ENCODE assay signal across 1 cellular context in genomic region chr11:130051077-130051476, GRCh38.
TF ChIP-seq lines count a peak whose summit lies in the region.

No MANE protein-coding gene starts in this region.

TF ChIP-seq in HepG2, 621 proteins besides CTCF, POLR2A, EP300 and RAD21:
- TF ChIP-seq POLR2AphosphoS5 (IDR thresholded peaks at IDR 0.05; ENCODE audit: low read depth, low read length) = no peak
- TF ChIP-seq ZNF740 (CRISPR knock-in tag; IDR thresholded peaks at IDR 0.05) = no peak
- no peak for TF ChIP-seq TRIM22 (IDR thresholded peaks at IDR 0.05)
- TF ChIP-seq CBX1 (IDR thresholded peaks at IDR 0.05; ENCODE audit: low read depth) = no peak
- TF ChIP-seq ZBTB44 (CRISPR knock-in tag; IDR thresholded peaks at IDR 0.05) = no peak
- no peak for TF ChIP-seq NFYC (CRISPR knock-in tag; IDR thresholded peaks at IDR 0.05)
- TF ChIP-seq MXD3 (CRISPR knock-in tag; IDR thresholded peaks at IDR 0.05) = no peak
- no peak for TF ChIP-seq BRCA1 (CRISPR knock-in tag; IDR thresholded peaks at IDR 0.05)
- TF ChIP-seq ZNF747 (CRISPR knock-in tag; IDR thresholded peaks at IDR 0.05; ENCODE audit: borderline replicate concordance) = no peak
- no peak for TF ChIP-seq LBX2 (CRISPR knock-in tag; IDR thresholded peaks at IDR 0.05; ENCODE audit: borderline replicate concordance)
- no peak for TF ChIP-seq CENPBD1 (CRISPR knock-in tag; IDR thresholded peaks at IDR 0.05; ENCODE audit: borderline replicate concordance, low read depth)
- TF ChIP-seq ZNF660 (CRISPR knock-in tag; IDR thresholded peaks at IDR 0.05; ENCODE audit: borderline replicate concordance, low read depth) = no peak
- no peak for TF ChIP-seq SOX13 (IDR thresholded peaks at IDR 0.05)
- TF ChIP-seq SOX13 (CRISPR knock-in tag; conservative IDR thresholded peaks at IDR 0.05 in 1 of 2, IDR thresholded peaks at IDR 0.05 in 1 of 2) = no peak
- TF ChIP-seq ZKSCAN8 (CRISPR knock-in tag; IDR thresholded peaks at IDR 0.05; ENCODE audit: borderline replicate concordance) = no peak
- no peak for TF ChIP-seq GFI1 (CRISPR knock-in tag; IDR thresholded peaks at IDR 0.05; ENCODE audit: borderline replicate concordance)
